19 cellular contexts compared by ENCODE assay signal in the genomic region with DNA sequence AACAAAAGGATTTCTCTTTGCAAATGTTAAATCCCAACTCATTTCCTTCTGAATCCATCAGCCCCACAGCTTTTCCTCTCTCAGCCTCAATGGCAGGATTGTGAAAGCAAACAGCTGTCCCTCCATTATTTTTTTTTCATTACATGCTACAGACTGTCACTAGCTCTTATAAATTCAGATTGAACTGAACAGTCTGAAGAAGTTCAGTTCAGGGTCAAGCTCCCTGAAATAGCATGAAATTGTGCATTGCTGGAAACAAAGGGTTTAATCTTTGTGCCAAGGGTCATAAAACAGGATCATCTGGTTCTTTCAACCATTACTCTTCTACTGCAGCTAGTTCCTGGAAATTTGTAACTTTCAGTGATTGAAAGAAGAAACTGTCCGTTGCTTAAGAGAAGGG.
DNase-seq lines count a peak whose midpoint lies in the region; ATAC-seq, FAIRE-seq and TF ChIP-seq lines count a peak whose summit lies in the region.
"Had no signal": no experiment of that assay in that cellular context is flagged by ENCODE, and none has a peak within 500 bp of the region (broad histone marks: within the 10 kb centered on the region; RNA-seq: fewer than 3 reads in every experiment).

No MANE protein-coding gene starts in this region.

- H3K4me3 ChIP-seq in HUES64 (ENCODE audit: low read length), result 0 out of 2 replicates have a peak overlapping the region, but pooled peaks have one; percentile 13
- H3K4me3 ChIP-seq in bronchial epithelial cell (ENCODE audit: low read depth, low read length), result no peak overlapping the region
- H3K4me3 ChIP-seq: left lung had no signal

- 44% methylated on average over 1 of the region's 1 CpG for WGBS in HUES64

- no peak for TF ChIP-seq CTCF in bronchial epithelial cell (IDR thresholded peaks at IDR 0.05; ENCODE audit: insufficient read depth, low read length, severe bottlenecking)
- TF ChIP-seq CTCF in mesothelial cell of epicardium (IDR thresholded peaks at IDR 0.05; ENCODE audit: unreplicated experiment), result no peak

- H3K9ac ChIP-seq in HUES64 (ENCODE audit: low read depth, low read length), result peak overlapping the region; percentile 54

- H3K27me3 Mint-ChIP-seq in mesothelial cell of epicardium (ENCODE audit: low read depth), result no peaks in the 10 kb centered on the region
- H3K27me3 Mint-ChIP-seq: CD8-positive, alpha-beta memory T cell; stimulated activated naive B cell treated with anti-CD40 and anti-IgM and Interleukin-4, amounts not matched to agents 10 μg/mL and 1 μg/mL and 100 μg/mL, for 72 hours had no signal

- H3K27me3 ChIP-seq in HUES64 (ENCODE audit: insufficient read depth, low read length), result no peaks in the 10 kb centered on the region
- H3K27me3 ChIP-seq in bronchial epithelial cell (ENCODE audit: control insufficient read depth, insufficient read depth, low read length), result no peaks in the 10 kb centered on the region
- H3K27me3 ChIP-seq: left lung had no signal

- H3K4me1 ChIP-seq in HUES64 (ENCODE audit: insufficient read depth, low read length), result peaks cover 43% of the 10 kb centered on the region
- H3K4me1 ChIP-seq: left lung had no signal

- peak; percentile 16 for DNase-seq in COLO829 (ENCODE audit: low spot score)
- peak; percentile 7 for DNase-seq in bronchial epithelial cell (ENCODE audit: low read depth)
- no peak for DNase-seq in mesothelial cell of epicardium (ENCODE audit: low spot score in 2 of 2, unreplicated experiment in 2 of 2)
- DNase-seq in GM19239 (ENCODE audit: insufficient read length, low spot score), result no peak
- no peak for DNase-seq in ureter (ENCODE audit: low spot score)
- no peak for DNase-seq in cerebellar nuclear complex (lab: John Stamatoyannopoulos, UW)
- DNase-seq: activated CD4-positive, alpha-beta T cell treated with anti-CD3 and anti-CD28 coated beads, Interleukin-2, amount 50 U/mL, for 48 hours; activated T-cell treated with anti-CD3 and anti-CD28 coated beads, Interleukin-2, amount 50 U/mL, for 48 hours; CD8-positive, alpha-beta memory T cell; hypothalamus; Karpas-422; left lung; NCI-H1417; posterior cingulate gyrus; stimulated activated CD4-positive, alpha-beta T cell treated with anti-CD3 and anti-CD28 coated beads, Interleukin-12 subunit alpha, Interleukin-12 subunit beta, amount 100 ng/mL, for 4 hours; stimulated activated naive B cell treated with anti-CD40 and anti-IgM and Interleukin-4, amounts not matched to agents 10 μg/mL and 1 μg/mL and 100 μg/mL, for 72 hours had no signal

- H3K4me1 Mint-ChIP-seq in mesothelial cell of epicardium, result peaks cover 42% of the 10 kb centered on the region
- H3K4me1 Mint-ChIP-seq: CD8-positive, alpha-beta memory T cell; stimulated activated naive B cell treated with anti-CD40 and anti-IgM and Interleukin-4, amounts not matched to agents 10 μg/mL and 1 μg/mL and 100 μg/mL, for 72 hours had no signal

- no peaks in the 10 kb centered on the region for H3K36me3 ChIP-seq in HUES64 (ENCODE audit: insufficient read depth, low read length)
- H3K36me3 ChIP-seq in bronchial epithelial cell (ENCODE audit: control insufficient read depth, insufficient read depth, low read length), result no peaks in the 10 kb centered on the region
- H3K36me3 ChIP-seq: left lung had no signal

- ATAC-seq in GM19452 (IDR thresholded peaks at IDR 0.05; ENCODE audit: unreplicated experiment), result no peak
- ATAC-seq: left lung; SK-N-SH treated with all-trans-retinoic acid at 6 μM for 48 hours; stimulated activated naive B cell treated with anti-CD40 and anti-IgM and Interleukin-4, amounts not matched to agents 10 μg/mL and 1 μg/mL and 100 μg/mL, for 72 hours had no signal

- peaks cover 4% of the 10 kb centered on the region for H3K9me3 Mint-ChIP-seq in mesothelial cell of epicardium
- H3K9me3 Mint-ChIP-seq: stimulated activated naive B cell treated with anti-CD40 and anti-IgM and Interleukin-4, amounts not matched to agents 10 μg/mL and 1 μg/mL and 100 μg/mL, for 72 hours had no signal

- no peaks in the 10 kb centered on the region for H3K36me3 Mint-ChIP-seq in mesothelial cell of epicardium
- H3K36me3 Mint-ChIP-seq: CD8-positive, alpha-beta memory T cell; stimulated activated naive B cell treated with anti-CD40 and anti-IgM and Interleukin-4, amounts not matched to agents 10 μg/mL and 1 μg/mL and 100 μg/mL, for 72 hours had no signal

- H3K9me3 ChIP-seq in HUES64 (ENCODE audit: insufficient read depth, low read depth, low read length), result no peaks in the 10 kb centered on the region
- H3K9me3 ChIP-seq: left lung had no signal

- FAIRE-seq in bronchial epithelial cell (lab: Jason Lieb, UNC) (no peak), GM19239 (lab: Jason Lieb, UNC) (no peak)

- H3K4me3 Mint-ChIP-seq in mesothelial cell of epicardium, result peak overlapping the region; percentile 2
- H3K4me3 Mint-ChIP-seq: CD8-positive, alpha-beta memory T cell; stimulated activated naive B cell treated with anti-CD40 and anti-IgM and Interleukin-4, amounts not matched to agents 10 μg/mL and 1 μg/mL and 100 μg/mL, for 72 hours had no signal

- H3K27ac ChIP-seq in HUES64 (ENCODE audit: low read depth, low read length), result peak overlapping the region; percentile 80
- H3K27ac ChIP-seq: left lung had no signal

- H3K27ac Mint-ChIP-seq in mesothelial cell of epicardium, result peak overlapping the region; percentile 88
- H3K27ac Mint-ChIP-seq: CD8-positive, alpha-beta memory T cell; stimulated activated naive B cell treated with anti-CD40 and anti-IgM and Interleukin-4, amounts not matched to agents 10 μg/mL and 1 μg/mL and 100 μg/mL, for 72 hours had no signal

Comparison
In these comparisons a context has a peak if more than half of its experiments do, and no peak if none do; other contexts are left out.
1. DNase-seq: peak in COLO829 (single experiment) and bronchial epithelial cell (single experiment); none in mesothelial cell of epicardium (0 of 2), GM19239 (single experiment), ureter (single experiment) and cerebellar nuclear complex (0 of 2).